Comparison of ENCODE assay signal across 8 cellular contexts in genomic region chr17:82518826-82519810, GRCh38. TPM values are rescaled to one million over a fixed set of nuclear protein-coding genes. Genes with fewer than 3 reads are reported as not detected.
DNase-seq lines count a peak whose midpoint lies in the region; ATAC-seq and TF ChIP-seq lines count a peak whose summit lies in the region.

Gene FOXK2 (plus strand): TSS chr17:82519732. CDS start chr17:82519889, 157 bp downstream.

- H3K36me3 ChIP-seq in BLaER1 treated with 17β-estradiol and CSF1 and Interleukin-3, amounts not matched to agents 10 nM and 100 nM: peaks cover 0 to 16% (median 7%) of the 10 kb centered on the region in 11 experiments; a peak in 12 of 22 replicates
- H3K36me3 ChIP-seq in left lung: no peaks in the 10 kb centered on the region

- H4K20me1 ChIP-seq in BLaER1 treated with 17β-estradiol and CSF1 and Interleukin-3, amounts not matched to agents 10 nM and 100 nM: peaks cover 33 to 43% (median 41%) of the 10 kb centered on the region in 11 experiments; a peak in 21 of 22 replicates

- peak within 1 kb of the TSS; percentile 81 to 95 (median 89) for H3K4me2 ChIP-seq in BLaER1 treated with 17β-estradiol and CSF1 and Interleukin-3, amounts not matched to agents 10 nM and 100 nM

- H3K4me1 Mint-ChIP-seq in dendritic cell treated with granulocyte-macrophage colony-stimulating factor and Interleukin-4, amounts not matched to agents 40 ng/mL and 50 ng/mL, for 4 days (ENCODE audit: low read depth): peaks cover 28% of the 10 kb centered on the region

- peak; percentile 96 for DNase-seq in NCI-H82 (lab: John Stamatoyannopoulos, UW)
- peak; percentile 85 to 88 for DNase-seq in activated CD4-positive, alpha-beta T cell treated with anti-CD3 and anti-CD28 coated beads, Interleukin-2, amount 50 U/mL, for 4 hours
- peak; percentile 94 to 95 for DNase-seq in left lung
- peak; percentile 95 for DNase-seq in stimulated activated CD4-positive, alpha-beta T cell treated with anti-CD3 and anti-CD28 coated beads, Interleukin-2, amount 100 ng/mL, for 24 hours

- ATAC-seq in GM19324 (IDR thresholded peaks at IDR 0.05; ENCODE audit: low FRiP score, unreplicated experiment): peak; percentile 97
- peak; percentile 83 for ATAC-seq in HG03460 (IDR thresholded peaks at IDR 0.05; ENCODE audit: unreplicated experiment)
- ATAC-seq in left lung: peak; percentile 98

- no peak for TF ChIP-seq CTCF in left lung (IDR thresholded peaks at IDR 0.05)

- intact Hi-C loops in dendritic cell treated with granulocyte-macrophage colony-stimulating factor and Interleukin-4, amounts not matched to agents 40 ng/mL and 50 ng/mL, for 4 days (cut with micrococcal nuclease): loop anchor here (1.0 to 5.0 kb wide), 2 partner anchors 22 to 33 kb away; no protein-coding TSS in a partner anchor
- intact Hi-C loops in left lung (cut with DNase I): no loop called here

- H3K27me3 Mint-ChIP-seq in dendritic cell treated with granulocyte-macrophage colony-stimulating factor and Interleukin-4, amounts not matched to agents 40 ng/mL and 50 ng/mL, for 4 days: no peaks in the 10 kb centered on the region

- peak within 1 kb of the TSS; percentile 83 to 99 (median 97) for H3K9ac ChIP-seq in BLaER1 treated with 17β-estradiol and CSF1 and Interleukin-3, amounts not matched to agents 10 nM and 100 nM

- H3K4me3 ChIP-seq in BLaER1 treated with 17β-estradiol and CSF1 and Interleukin-3, amounts not matched to agents 10 nM and 100 nM: peak within 1 kb of the TSS; percentile 71 to 92 (median 84)
- H3K4me3 ChIP-seq in left lung: peak within 1 kb of the TSS; percentile 88 to 89

- H3K9me3 ChIP-seq in BLaER1 treated with 17β-estradiol and CSF1 and Interleukin-3, amounts not matched to agents 10 nM and 100 nM (replicated peaks in 1 of 11): peaks cover 0 to 2% (median 0%) of the 10 kb centered on the region in 11 experiments; a peak in 2 of 22 replicates
- no peaks in the 10 kb centered on the region for H3K9me3 ChIP-seq in left lung

- H3K27ac ChIP-seq in BLaER1 treated with 17β-estradiol and CSF1 and Interleukin-3, amounts not matched to agents 10 nM and 100 nM: peak within 1 kb of the TSS; percentile 88 to 99 (median 98)
- peak within 1 kb of the TSS; percentile 95 to 97 for H3K27ac ChIP-seq in left lung

- H3K27me3 ChIP-seq in BLaER1 treated with 17β-estradiol and CSF1 and Interleukin-3, amounts not matched to agents 10 nM and 100 nM: no peaks in the 10 kb centered on the region
- H3K27me3 ChIP-seq in left lung: no peaks in the 10 kb centered on the region

- peak within 1 kb of the TSS; percentile 84 for H3K4me3 Mint-ChIP-seq in dendritic cell treated with granulocyte-macrophage colony-stimulating factor and Interleukin-4, amounts not matched to agents 40 ng/mL and 50 ng/mL, for 4 days

- H3K4me1 ChIP-seq in BLaER1 treated with 17β-estradiol and CSF1 and Interleukin-3, amounts not matched to agents 10 nM and 100 nM: peaks cover 30 to 38% (median 36%) of the 10 kb centered on the region in 10 experiments
- H3K4me1 ChIP-seq in left lung: peaks cover 3 to 42% of the 10 kb centered on the region in 2 donors

- H3K27ac Mint-ChIP-seq in dendritic cell treated with granulocyte-macrophage colony-stimulating factor and Interleukin-4, amounts not matched to agents 40 ng/mL and 50 ng/mL, for 4 days: peak within 1 kb of the TSS; percentile 81

- peaks cover 8% of the 10 kb centered on the region for H3K9me3 Mint-ChIP-seq in dendritic cell treated with granulocyte-macrophage colony-stimulating factor and Interleukin-4, amounts not matched to agents 40 ng/mL and 50 ng/mL, for 4 days

- H3K36me3 Mint-ChIP-seq in dendritic cell treated with granulocyte-macrophage colony-stimulating factor and Interleukin-4, amounts not matched to agents 40 ng/mL and 50 ng/mL, for 4 days (ENCODE audit: low read depth): peaks cover 24% of the 10 kb centered on the region

RNA-seq across cellular contexts. Expression of gene FOXK2, which starts in this region (rescaled TPM):
- total RNA-seq in left lung: 10 to 100 TPM; 50.4 to 57.0 TPM

Comparison
In these comparisons a context has a peak if more than half of its experiments do, and no peak if none do; other contexts are left out.
1. Peak in every context shown above with its lines: DNase-seq, ATAC-seq, H3K4me3 ChIP-seq and H3K27ac ChIP-seq.